8 cellular contexts compared by ENCODE assay signal in genomic region chr15:28737521-28738199, GRCh38. TPM values are rescaled to one million over a fixed set of nuclear protein-coding genes. Genes with fewer than 3 reads are reported as not detected.
DNase-seq lines count a peak whose midpoint lies in the region; ATAC-seq and TF ChIP-seq lines count a peak whose summit lies in the region.
"Not testable (repeated sequence)": the region's sequence is repeated elsewhere in the genome, so short reads cannot be mapped to it uniquely, and the experiment has no call there.

No MANE protein-coding gene starts in this region.

- not testable (repeated sequence) for H3K4me1 Mint-ChIP-seq in activated T-cell treated with anti-CD3 and anti-CD28 coated beads, Interleukin-2, amount 50 U/mL, for 24 hours (ENCODE audit: low read depth)
- H3K4me1 Mint-ChIP-seq in immature natural killer cell: peaks cover 14 to 24% of the 10 kb centered on the region in 2 donors

- H3K4me3 ChIP-seq in transverse colon: peak overlapping the region in 3 of 4 donors; percentile 39 to 49 (median 46)

- peak overlapping the region; percentile 73 to 83 (median 76) for H3K27ac ChIP-seq in transverse colon

- not testable (repeated sequence) for TF ChIP-seq CTCF in transverse colon (IDR thresholded peaks at IDR 0.05)

- not testable (repeated sequence) for H3K4me1 ChIP-seq in transverse colon

- not testable (repeated sequence) for H3K27me3 Mint-ChIP-seq in activated T-cell treated with anti-CD3 and anti-CD28 coated beads, Interleukin-2, amount 50 U/mL, for 24 hours; immature natural killer cell (ENCODE audit: low read depth in 3 of 3)

- DNase-seq in G401 (ENCODE audit: low spot score) (peak; percentile 12), NCI-H82 (lab: John Stamatoyannopoulos, UW) (peak; percentile 20), ecto neural progenitor cell (ENCODE audit: low spot score) (peak; percentile 52), immature natural killer cell (peak; percentile 73 to 78 (median 73)), posterior cingulate gyrus (peak in 8 of 10 donors; percentile 10 to 84 (median 37)), transverse colon (peak; percentile 13)
- peak; percentile 63 for DNase-seq in activated T-cell treated with anti-CD3 and anti-CD28 coated beads, Interleukin-2, amount 50 U/mL, for 24 hours

- peak; percentile 52 for ATAC-seq in HG02610 (IDR thresholded peaks at IDR 0.05; ENCODE audit: unreplicated experiment)

- not testable (repeated sequence) for H3K27ac Mint-ChIP-seq in activated T-cell treated with anti-CD3 and anti-CD28 coated beads, Interleukin-2, amount 50 U/mL, for 24 hours
- H3K27ac Mint-ChIP-seq in immature natural killer cell: peak overlapping the region in 5 of 6 donors; percentile 83 to 92 (median 85)

- H3K36me3 Mint-ChIP-seq in activated T-cell treated with anti-CD3 and anti-CD28 coated beads, Interleukin-2, amount 50 U/mL, for 24 hours (ENCODE audit: low read depth); immature natural killer cell: not testable (repeated sequence)

- not testable (repeated sequence) for H3K36me3 ChIP-seq in transverse colon

- H3K4me3 Mint-ChIP-seq in activated T-cell treated with anti-CD3 and anti-CD28 coated beads, Interleukin-2, amount 50 U/mL, for 24 hours: peak overlapping the region; percentile 68
- H3K4me3 Mint-ChIP-seq in immature natural killer cell: peak overlapping the region; percentile 67 to 83 (median 79)

- 0% methylated on average over 51 of the region's 101 CpGs; no CpG with 5 or more reads in 1 of the 2 donors for WGBS in transverse colon (ENCODE audit: low coverage in 1 of 2), 2 donors

- H3K9me3 ChIP-seq in transverse colon: not testable (repeated sequence)

- intact Hi-C loops in posterior cingulate gyrus (cut with DNase I); transverse colon (cut with DNase I; ENCODE audit: low total_unique reads): not testable (repeated sequence)

- H3K27me3 ChIP-seq in transverse colon: not testable (repeated sequence)

- not testable (repeated sequence) for TF ChIP-seq POLR2A in transverse colon (IDR thresholded peaks at IDR 0.05)

- not testable (repeated sequence) for TF ChIP-seq EP300 in transverse colon (IDR thresholded peaks at IDR 0.05; ENCODE audit: low read depth)

- not testable (repeated sequence) for H3K9me3 Mint-ChIP-seq in activated T-cell treated with anti-CD3 and anti-CD28 coated beads, Interleukin-2, amount 50 U/mL, for 24 hours; immature natural killer cell

- in situ Hi-C loops in G401 (cut with HindIII; ENCODE audit: low sequenced_read_pairs); transverse colon (cut with MboI; ENCODE audit: low pct_ligation_motif_present in 1 of 4, low pct_unique_long_range_greater_than_20kb in 1 of 4, low sequenced_read_pairs in 3 of 4): not testable (repeated sequence)

RNA-seq across cellular contexts. Expression of gene GOLGA8M, which starts 25.4 kb away (rescaled TPM):
- not detected in 2 replicates for total RNA-seq in G401 (2014; rRNA removed; shearing (Covaris generic))
- under 1 TPM in 2 of 3 donors, not detected in 1; 0.76 TPM for polyA plus RNA-seq in immature natural killer cell
- under 1 TPM in 1 of 4 donors, not detected in 3; 0.41 TPM for total RNA-seq in transverse colon

Comparison
In these comparisons a context has a peak if more than half of its experiments do, and no peak if none do; other contexts are left out.
1. Peak in every context shown above with its lines: DNase-seq, ATAC-seq, H3K4me3 ChIP-seq and H3K27ac ChIP-seq.
2. DNase-seq: peak in every context shown above with its lines; median percentile 73 in immature natural killer cell; 63 in activated T-cell treated with anti-CD3 and anti-CD28 coated beads, Interleukin-2, amount 50 U/mL, for 24 hours; 52 in ecto neural progenitor cell; 37 in posterior cingulate gyrus; 20 in NCI-H82; 13 in transverse colon; 12 in G401.